ENCODE assay signal across 32 cellular contexts in genomic region chr2:84181927-84182326, GRCh38.
"Had no signal": no experiment of that assay in that cellular context is flagged by ENCODE, and none has a peak within 500 bp of the region (broad histone marks: within the 10 kb centered on the region; RNA-seq: fewer than 3 reads in every experiment).

No MANE protein-coding gene starts in this region.

- H3K27me3 Mint-ChIP-seq: activated naive CD8-positive, alpha-beta T cell treated with anti-CD3 and anti-CD28 coated beads, Interleukin-2, amount 10 ng/mL, durations not matched to agents 7 days and 5 days; dendritic cell treated with granulocyte-macrophage colony-stimulating factor and Interleukin-4, amounts not matched to agents 40 ng/mL and 50 ng/mL, for 4 days had no signal

- ATAC-seq: activated CD4-positive, CD25-positive, alpha-beta regulatory T cell treated with anti-CD3 and anti-CD28 coated beads, Interleukin-2, amount 50 U/mL, for 24 hours; activated CD8-positive, alpha-beta T cell treated with anti-CD3 and anti-CD28 coated beads for 36 hours; activated naive CD4-positive, alpha-beta T cell treated with anti-CD3 and anti-CD28 coated beads, Interleukin-2, amount 50 U/mL, for 72 hours; activated T-cell treated with anti-CD3 and anti-CD28 coated beads, Interleukin-2, amount 50 U/mL, for 4 hours; activated T-helper 17 cell treated with anti-CD3 and anti-CD28 coated beads, Interleukin-2, amount 50 U/mL, for 72 hours; esophagus mucosa; T-helper 17 cell had no signal

- H3K9me3 Mint-ChIP-seq: activated B cell treated with CpG ODN at 0.5 μM for 24 hours; activated CD8-positive, alpha-beta T cell treated with anti-CD3 and anti-CD28 coated beads for 36 hours; activated naive CD4-positive, alpha-beta T cell treated with anti-CD3 and anti-CD28 coated beads for 36 hours; activated naive CD4-positive, alpha-beta T cell treated with anti-CD3 and anti-CD28 coated beads, Interleukin-2, amount 50 U/mL, for 72 hours; activated naive CD8-positive, alpha-beta T cell treated with anti-CD3 and anti-CD28 coated beads, Interleukin-2, amount 10 ng/mL, durations not matched to agents 7 days and 5 days; activated T-cell treated with anti-CD3 and anti-CD28 coated beads, Interleukin-2, amount 50 U/mL, for 4 hours; activated T-helper 17 cell treated with anti-CD3 and anti-CD28 coated beads, Interleukin-2, amount 50 U/mL, for 72 hours; central memory CD8-positive, alpha-beta T cell; dendritic cell treated with granulocyte-macrophage colony-stimulating factor and Interleukin-4, amounts not matched to agents 40 ng/mL and 50 ng/mL, for 4 days; endodermal cell; T-helper 2 cell treated with Interferon-gamma antibody and Interleukin-4, amounts not matched to agents 5 μg/mL and 100 μg/mL, for 36 hours had no signal

- H3K27ac Mint-ChIP-seq: activated B cell treated with CpG ODN at 0.5 μM for 24 hours; activated CD8-positive, alpha-beta T cell treated with anti-CD3 and anti-CD28 coated beads for 36 hours; activated naive CD4-positive, alpha-beta T cell treated with anti-CD3 and anti-CD28 coated beads for 36 hours; activated naive CD4-positive, alpha-beta T cell treated with anti-CD3 and anti-CD28 coated beads, Interleukin-2, amount 50 U/mL, for 72 hours; activated naive CD8-positive, alpha-beta T cell treated with anti-CD3 and anti-CD28 coated beads, Interleukin-2, amount 10 ng/mL, durations not matched to agents 7 days and 5 days; activated T-helper 17 cell treated with anti-CD3 and anti-CD28 coated beads, Interleukin-2, amount 50 U/mL, for 72 hours; brain; dendritic cell treated with granulocyte-macrophage colony-stimulating factor and Interleukin-4, amounts not matched to agents 40 ng/mL and 50 ng/mL, for 4 days; endodermal cell; T-helper 17 cell; T-helper 2 cell treated with Interferon-gamma antibody and Interleukin-4, amounts not matched to agents 5 μg/mL and 100 μg/mL, for 36 hours had no signal

- H3K4me3 ChIP-seq: ascending aorta, breast epithelium, cardiac muscle cell, coronary artery, dorsolateral prefrontal cortex had no signal

- H3K36me3 ChIP-seq: ascending aorta, breast epithelium, cardiac muscle cell, WERI-Rb-1 had no signal

- H3K27me3 ChIP-seq: ascending aorta, breast epithelium, cardiac muscle cell, dorsolateral prefrontal cortex had no signal

- H3K9me3 ChIP-seq: ascending aorta, breast epithelium had no signal

- H3K4me1 ChIP-seq: ascending aorta, breast epithelium had no signal

- H3K4me1 Mint-ChIP-seq: activated B cell treated with CpG ODN at 0.5 μM for 24 hours; activated naive CD8-positive, alpha-beta T cell treated with anti-CD3 and anti-CD28 coated beads, Interleukin-2, amount 10 ng/mL, durations not matched to agents 7 days and 5 days; activated T-helper 17 cell treated with anti-CD3 and anti-CD28 coated beads, Interleukin-2, amount 50 U/mL, for 72 hours; central memory CD8-positive, alpha-beta T cell; endodermal cell; T-helper 17 cell had no signal

- H3K4me3 Mint-ChIP-seq: activated B cell treated with CpG ODN at 0.5 μM for 24 hours; activated CD8-positive, alpha-beta T cell treated with anti-CD3 and anti-CD28 coated beads for 36 hours; activated naive CD4-positive, alpha-beta T cell treated with anti-CD3 and anti-CD28 coated beads for 36 hours; activated naive CD8-positive, alpha-beta T cell treated with anti-CD3 and anti-CD28 coated beads, Interleukin-2, amount 10 ng/mL, durations not matched to agents 7 days and 5 days; activated T-cell treated with anti-CD3 and anti-CD28 coated beads, Interleukin-2, amount 50 U/mL, for 4 hours; activated T-helper 17 cell treated with anti-CD3 and anti-CD28 coated beads, Interleukin-2, amount 50 U/mL, for 72 hours; brain; central memory CD8-positive, alpha-beta T cell; dendritic cell treated with granulocyte-macrophage colony-stimulating factor and Interleukin-4, amounts not matched to agents 40 ng/mL and 50 ng/mL, for 4 days; endodermal cell; T-helper 17 cell; T-helper 2 cell treated with Interferon-gamma antibody and Interleukin-4, amounts not matched to agents 5 μg/mL and 100 μg/mL, for 36 hours had no signal

- H3K27ac ChIP-seq: ascending aorta, breast epithelium, cardiac muscle cell, coronary artery, dorsolateral prefrontal cortex, WERI-Rb-1 had no signal

- DNase-seq: activated B cell treated with CpG ODN at 0.5 μM for 24 hours; activated CD4-positive, alpha-beta T cell treated with anti-CD3 and anti-CD28 coated beads for 48 hours; activated CD4-positive, alpha-beta T cell treated with anti-CD3 and anti-CD28 coated beads, Interleukin-2, amount 50 U/mL, for 1 hour; activated CD4-positive, alpha-beta T cell treated with anti-CD3 and anti-CD28 coated beads, Interleukin-2, amount 50 U/mL, for 48 hours; activated CD8-positive, alpha-beta memory T cell treated with anti-CD3 and anti-CD28 coated beads for 24 hours; activated CD8-positive, alpha-beta T cell treated with anti-CD3 and anti-CD28 coated beads for 36 hours; activated effector memory CD4-positive, alpha-beta T cell treated with Interleukin-2 at 50 U/mL for 16 hours; activated gamma-delta T cell treated with Interleukin-2 at 50 U/mL for 16 hours; activated naive CD4-positive, alpha-beta T cell treated with anti-CD3 and anti-CD28 coated beads for 36 hours; activated naive CD8-positive, alpha-beta T cell treated with anti-CD3 and anti-CD28 coated beads, Interleukin-2, amount 10 ng/mL, durations not matched to agents 7 days and 5 days; activated T-cell treated with anti-CD3 and anti-CD28 coated beads, Interleukin-2, amount 50 U/mL, for 4 hours; dorsolateral prefrontal cortex; effector memory CD4-positive, alpha-beta T cell; endodermal cell; foreskin fibroblast; head of caudate nucleus; T-helper 1 cell; T-helper 17 cell; T1000; WERI-Rb-1 had no signal

- H3K36me3 Mint-ChIP-seq: activated naive CD4-positive, alpha-beta T cell treated with anti-CD3 and anti-CD28 coated beads, Interleukin-2, amount 50 U/mL, for 72 hours; activated naive CD8-positive, alpha-beta T cell treated with anti-CD3 and anti-CD28 coated beads, Interleukin-2, amount 10 ng/mL, durations not matched to agents 7 days and 5 days; brain had no signal
